9 cellular contexts compared by ENCODE assay signal in the genomic region with DNA sequence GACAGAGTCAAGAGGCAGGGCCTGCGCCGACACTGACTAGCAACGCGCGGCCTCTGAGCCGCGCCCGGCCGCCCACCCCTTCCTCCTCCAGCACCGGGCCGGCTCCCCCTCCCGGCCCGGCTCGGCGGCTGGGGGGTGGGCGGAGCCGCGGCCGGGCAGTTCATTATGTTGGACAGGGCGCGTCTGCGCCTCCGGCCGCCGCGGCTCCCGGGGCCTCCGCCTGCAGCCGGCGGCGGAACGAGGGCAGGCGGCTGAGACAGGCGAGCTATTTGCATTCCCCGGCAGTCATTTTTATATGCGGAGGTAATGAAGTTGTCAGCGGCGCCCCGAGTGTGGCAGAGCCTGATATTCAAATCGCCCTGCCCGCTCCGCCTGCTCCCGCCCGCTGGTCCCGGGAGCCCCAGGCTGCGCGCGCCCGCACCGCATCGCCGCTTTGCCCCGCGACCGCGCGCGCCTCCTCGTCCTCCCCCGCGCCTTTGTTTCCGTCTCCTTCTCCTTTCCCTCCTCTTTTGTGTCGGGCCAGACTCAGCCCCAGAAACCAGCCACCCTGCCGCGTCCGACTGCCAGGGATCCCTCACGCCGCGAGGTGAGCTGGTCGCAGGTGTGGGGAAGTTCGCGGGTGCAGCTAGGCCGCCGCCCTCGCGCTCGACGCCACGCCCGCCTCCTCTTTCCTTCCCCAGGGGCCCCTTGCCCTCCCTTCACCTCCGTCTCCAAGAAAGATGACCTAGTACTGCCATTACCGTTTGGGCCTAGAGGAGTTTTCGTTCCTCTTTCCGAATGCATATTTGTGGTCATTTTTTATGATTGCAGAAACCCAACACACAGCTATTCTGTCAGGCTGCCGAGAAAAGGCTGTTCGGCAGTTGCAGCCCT.
DNase-seq lines count a peak whose midpoint lies in the region; TF ChIP-seq lines count a peak whose summit lies in the region.
"Had no signal": no experiment of that assay in that cellular context is flagged by ENCODE, and none has a peak within 500 bp of the region (broad histone marks: within the 10 kb centered on the region; RNA-seq: fewer than 3 reads in every experiment).

No MANE protein-coding gene starts in this region.

- no peaks in the 10 kb centered on the region for H3K79me2 ChIP-seq in H9 (ENCODE audit: insufficient read depth, low read length)

- H4K8ac ChIP-seq in H9 (replicated peaks; ENCODE audit: insufficient read length, low read depth, low read length), result no peak overlapping the region

- H3K23me2 ChIP-seq in H9 (ENCODE audit: insufficient read length, low read depth, low read length, poor library complexity, severe bottlenecking), result peaks cover 10% of the 10 kb centered on the region

- H3K18ac ChIP-seq in H9 (ENCODE audit: insufficient read length, low read depth, low read length), result peak overlapping the region; percentile 87

- H3K36me3 ChIP-seq in iPS-20b (ENCODE audit: insufficient read depth, low read depth, low read length) (no peaks in the 10 kb centered on the region), sigmoid colon (no peaks in the 10 kb centered on the region)

- no peaks in the 10 kb centered on the region for H3K9me3 Mint-ChIP-seq in H9
- H3K9me3 Mint-ChIP-seq in brain, result no peaks in the 10 kb centered on the region

- no peak overlapping the region for H2BK120ac ChIP-seq in H9 (ENCODE audit: low read depth, low read length, poor library complexity, severe bottlenecking)

- no peak overlapping the region for H3K27ac ChIP-seq in H9 (ENCODE audit: insufficient read length, low read depth, low read length)
- H3K27ac ChIP-seq in iPS-20b (ENCODE audit: low read length), result no peak overlapping the region
- H3K27ac ChIP-seq in sigmoid colon, result peak overlapping the region; percentile 69 to 76 (median 72)
- H3K27ac ChIP-seq: 22Rv1 had no signal

- TF ChIP-seq POLR2A in sigmoid colon (IDR thresholded peaks at IDR 0.05), result no peak

- no peak for TF ChIP-seq EP300 in sigmoid colon (IDR thresholded peaks at IDR 0.05)

- in situ Hi-C loops in SK-MEL-5 (cut with HindIII; ENCODE audit: low pct_unique_long_range_greater_than_20kb, low sequenced_read_pairs), result no loop called here

- H4K20me1 ChIP-seq in H9 (ENCODE audit: control insufficient read depth, insufficient read depth, insufficient read length), result no peaks in the 10 kb centered on the region

- H3K4me1 Mint-ChIP-seq in H9 (peaks cover 21% of the 10 kb centered on the region in 2 experiments), brain (peaks cover 42% of the 10 kb centered on the region)

- H3K4me3 Mint-ChIP-seq in H9, result peak overlapping the region; percentile 91 to 92
- H3K4me3 Mint-ChIP-seq in brain, result peak overlapping the region; percentile 88 to 96 (median 93)

- H3K9ac ChIP-seq in H9 (ENCODE audit: extremely low read depth, insufficient read length, low read length), result peak overlapping the region; percentile 50
- H3K9ac ChIP-seq in iPS-20b (ENCODE audit: low read depth, low read length), result peak overlapping the region; percentile 78

- peak overlapping the region; percentile 98 for H3K14ac ChIP-seq in H9 (ENCODE audit: insufficient read depth, low read length)

- DNase-seq in NCI-H1436 (lab: John Stamatoyannopoulos, UW) (peak; percentile 65), NCI-H1436 treated with DMSO at 0.1 percent for 48 hours (lab: John Stamatoyannopoulos, UW) (no peak), H9 (peak; percentile 63), LNCaP clone FGC (ENCODE audit: low read depth) (no peak), SK-MEL-5 (ENCODE audit: low read depth, low spot score) (peak; percentile 53), sigmoid colon (peak; percentile 76)

- H3K27me3 Mint-ChIP-seq in H9 (ENCODE audit: low read depth) (peaks cover 9% of the 10 kb centered on the region), brain (peaks cover 3% of the 10 kb centered on the region)

- H2BK15ac ChIP-seq in H9 (ENCODE audit: low read depth, low read length), result no peak overlapping the region

- peak overlapping the region; percentile 47 for H3K4me3 ChIP-seq in LNCaP clone FGC (ENCODE audit: low read depth, low read length)
- H3K4me3 ChIP-seq in iPS-20b (ENCODE audit: low read length), result peak overlapping the region; percentile 75
- H3K4me3 ChIP-seq in sigmoid colon, result peak overlapping the region; percentile 32 to 68 (median 59)

- H3K36me3 Mint-ChIP-seq in H9 (ENCODE audit: insufficient read depth in 1 of 3, low read depth in 3 of 3), result no peaks in the 10 kb centered on the region
- no peaks in the 10 kb centered on the region for H3K36me3 Mint-ChIP-seq in brain

- H3K23ac ChIP-seq in H9 (ENCODE audit: insufficient read length, low read depth, low read length), result no peak overlapping the region

- no peak for TF ChIP-seq CTCF in H9 (conservative IDR thresholded peaks at IDR 0.05)
- TF ChIP-seq CTCF in LNCaP clone FGC (IDR thresholded peaks at IDR 0.05; ENCODE audit: control insufficient read depth, extremely low read depth, insufficient read depth), result no peak
- TF ChIP-seq CTCF in brain (conservative IDR thresholded peaks at IDR 0.05), result no peak
- no peak for TF ChIP-seq CTCF in sigmoid colon (IDR thresholded peaks at IDR 0.05)

- H3K56ac ChIP-seq in H9 (ENCODE audit: insufficient read length, low read depth, low read length), result no peak overlapping the region

- peak overlapping the region; percentile 4 for H2BK12ac ChIP-seq in H9 (ENCODE audit: insufficient read length, low read depth, low read length)

- intact Hi-C loops in sigmoid colon (cut with DNase I), result no loop called here

- H3K4me1 ChIP-seq in H9 (ENCODE audit: insufficient read depth, low read length), result no peaks in the 10 kb centered on the region
- H3K4me1 ChIP-seq in iPS-20b (ENCODE audit: insufficient read depth, low read length), result peaks cover 6% of the 10 kb centered on the region; the same call in 1 of the 2 replicates
- peaks cover 0 to 17% (median 13%) of the 10 kb centered on the region in 4 donors for H3K4me1 ChIP-seq in sigmoid colon

- H2BK5ac ChIP-seq in H9 (ENCODE audit: insufficient read length, low read length), result no peak overlapping the region

- peak overlapping the region; percentile 17 for H2AFZ ChIP-seq in H9 (ENCODE audit: low read length)

- no peaks in the 10 kb centered on the region for H3K9me3 ChIP-seq in H9 (ENCODE audit: control insufficient read depth, low read depth, low read length)
- no peaks in the 10 kb centered on the region for H3K9me3 ChIP-seq in iPS-20b (ENCODE audit: insufficient read depth, low read depth, low read length)
- no peaks in the 10 kb centered on the region for H3K9me3 ChIP-seq in sigmoid colon

- peak overlapping the region; percentile 79 for H3K4me2 ChIP-seq in H9 (ENCODE audit: insufficient read depth, insufficient read length, low read length)

- H2BK20ac ChIP-seq in H9 (ENCODE audit: low read depth, low read length, poor library complexity, severe bottlenecking), result no peak overlapping the region

- peak overlapping the region; percentile 85 to 97 (median 94); a peak in 6 of 7 replicates for H3K27ac Mint-ChIP-seq in H9
- H3K27ac Mint-ChIP-seq in brain, result peak overlapping the region; percentile 92 to 99 (median 94)

- no peak overlapping the region for H3K4ac ChIP-seq in H9 (ENCODE audit: low read depth, low read length)

- H3K27me3 ChIP-seq in H9 (ENCODE audit: insufficient read depth, low read length), result no peaks in the 10 kb centered on the region
- H3K27me3 ChIP-seq in iPS-20b (ENCODE audit: insufficient read depth, low read length), result peaks cover 6% of the 10 kb centered on the region; the same call in 1 of the 2 replicates
- no peaks in the 10 kb centered on the region for H3K27me3 ChIP-seq in sigmoid colon

- H3K79me1 ChIP-seq in H9 (ENCODE audit: insufficient read depth, low read depth, low read length, poor library complexity, severe bottlenecking), result no peaks in the 10 kb centered on the region

- no CpG with 5 or more reads among the region's 86 CpGs for WGBS in H9 (ENCODE audit: extremely low coverage, insufficient read length, low lambda C conversion rate)
- WGBS in sigmoid colon, 2 donors, result 0% methylated on average over 86 of the region's 86 CpGs

- H4K91ac ChIP-seq in H9 (ENCODE audit: insufficient read length, low read depth, low read length), result no peak overlapping the region

- no peak overlapping the region for H3T11ph ChIP-seq in H9 (ENCODE audit: low read length)

- H2AK5ac ChIP-seq in H9 (ENCODE audit: insufficient read length, low read length), result no peak overlapping the region

- H4K5ac ChIP-seq in H9 (ENCODE audit: insufficient read length, low read depth, low read length), result no peak overlapping the region

Comparison
In these comparisons a context has a peak if more than half of its experiments do, and no peak if none do; other contexts are left out.
1. DNase-seq: peak in NCI-H1436 (single experiment), H9 (single experiment), SK-MEL-5 (single experiment) and sigmoid colon (single experiment); none in NCI-H1436 treated with DMSO at 0.1 percent for 48 hours (single experiment) and LNCaP clone FGC (single experiment).
2. H3K27ac ChIP-seq: peak in sigmoid colon (4 of 4); none in H9 (single experiment) and iPS-20b (single experiment).
3. Peak in every context shown above with its lines, with median percentiles within 50 percentile points of each other: H3K4me3 ChIP-seq.